1 cellular context compared by ENCODE assay signal in the genomic region with DNA sequence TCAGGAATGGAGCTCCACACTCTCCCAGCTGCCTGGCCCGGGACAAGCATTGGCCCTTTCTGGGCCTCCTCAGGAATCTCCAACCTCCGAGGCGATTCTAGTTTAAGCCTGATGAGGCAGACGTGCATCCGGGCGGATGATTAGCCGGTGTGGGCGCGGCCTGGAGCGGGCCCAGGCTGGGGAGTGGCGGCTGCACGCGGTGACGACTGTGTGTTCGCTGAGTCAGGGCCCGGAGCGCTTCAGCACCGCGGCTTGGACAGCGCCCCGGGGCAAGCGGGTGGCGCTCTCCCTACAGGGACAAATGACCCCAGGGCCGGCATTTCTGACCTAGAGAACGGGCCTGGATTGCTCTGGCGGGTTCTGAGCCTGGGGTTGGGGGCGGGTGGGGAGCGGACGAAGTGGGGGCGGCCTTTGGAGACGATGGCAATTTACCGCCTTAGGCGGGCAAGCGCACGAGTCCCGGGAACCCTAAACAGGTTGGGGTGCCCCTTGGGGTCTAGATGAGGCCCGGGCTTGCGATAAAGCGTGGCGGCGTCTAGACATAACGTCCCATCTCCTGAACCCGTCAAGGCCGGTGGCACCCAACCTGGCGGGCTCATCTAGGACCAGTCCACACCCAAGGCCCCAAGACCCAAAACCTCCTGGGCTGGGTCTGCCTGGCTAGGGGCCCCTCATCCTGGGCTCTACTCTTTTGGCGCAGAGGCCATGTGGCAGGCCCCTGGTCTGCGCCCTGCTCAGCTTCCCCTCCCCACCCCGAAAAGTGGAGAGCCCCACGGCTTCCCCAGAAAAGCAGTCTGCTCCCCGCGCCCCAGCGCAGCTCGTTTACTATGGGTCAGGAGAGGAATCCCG.
TF ChIP-seq lines count a peak whose summit lies in the region.

No MANE protein-coding gene starts in this region.

TF ChIP-seq in K562, 482 proteins besides CTCF, POLR2A, EP300 and RAD21 (continued from another document and continues in another):
- TF ChIP-seq, protein P1, sequence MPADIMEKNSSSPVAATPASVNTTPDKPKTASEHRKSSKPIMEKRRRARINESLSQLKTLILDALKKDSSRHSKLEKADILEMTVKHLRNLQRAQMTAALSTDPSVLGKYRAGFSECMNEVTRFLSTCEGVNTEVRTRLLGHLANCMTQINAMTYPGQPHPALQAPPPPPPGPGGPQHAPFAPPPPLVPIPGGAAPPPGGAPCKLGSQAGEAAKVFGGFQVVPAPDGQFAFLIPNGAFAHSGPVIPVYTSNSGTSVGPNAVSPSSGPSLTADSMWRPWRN (IDR thresholded peaks at IDR 0.05; ENCODE audit: low read depth), result no peak
- TF ChIP-seq KHSRP (IDR thresholded peaks at IDR 0.05), result no peak
- no peak for TF ChIP-seq ZNF830 (CRISPR knock-in tag; IDR thresholded peaks at IDR 0.05)
- peak; percentile 74 for TF ChIP-seq TFAP4 (CRISPR knock-in tag; IDR thresholded peaks at IDR 0.05; ENCODE audit: borderline replicate concordance)
- TF ChIP-seq ZBED1 (IDR thresholded peaks at IDR 0.05), result no peak
- TF ChIP-seq POLR3G (IDR thresholded peaks at IDR 0.05; ENCODE audit: extremely low read depth, insufficient read length, insufficient replicate concordance), result no peak
- TF ChIP-seq AFF4 (CRISPR knock-in tag; IDR thresholded peaks at IDR 0.05), result no peak
- no peak for TF ChIP-seq ZNF512 (tag; IDR thresholded peaks at IDR 0.05)
- no peak for TF ChIP-seq NCOA2 (IDR thresholded peaks at IDR 0.05; ENCODE audit: partially characterized antibody in 2 of 2)
- peak; percentile 70 for TF ChIP-seq CREM (IDR thresholded peaks at IDR 0.05; ENCODE audit: low read depth)
- TF ChIP-seq, protein P2, sequence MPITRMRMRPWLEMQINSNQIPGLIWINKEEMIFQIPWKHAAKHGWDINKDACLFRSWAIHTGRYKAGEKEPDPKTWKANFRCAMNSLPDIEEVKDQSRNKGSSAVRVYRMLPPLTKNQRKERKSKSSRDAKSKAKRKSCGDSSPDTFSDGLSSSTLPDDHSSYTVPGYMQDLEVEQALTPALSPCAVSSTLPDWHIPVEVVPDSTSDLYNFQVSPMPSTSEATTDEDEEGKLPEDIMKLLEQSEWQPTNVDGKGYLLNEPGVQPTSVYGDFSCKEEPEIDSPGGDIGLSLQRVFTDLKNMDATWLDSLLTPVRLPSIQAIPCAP (CRISPR knock-in tag; IDR thresholded peaks at IDR 0.05; ENCODE audit: borderline replicate concordance), result no peak
- no peak for TF ChIP-seq RBM34 (IDR thresholded peaks at IDR 0.05; ENCODE audit: borderline replicate concordance, insufficient read depth, low read length)
- no peak for TF ChIP-seq ZNF384 (IDR thresholded peaks at IDR 0.05; ENCODE audit: low read depth, low read length)
- no peak for TF ChIP-seq SIN3B (IDR thresholded peaks at IDR 0.05; ENCODE audit: low read depth)
- TF ChIP-seq, protein P3, sequence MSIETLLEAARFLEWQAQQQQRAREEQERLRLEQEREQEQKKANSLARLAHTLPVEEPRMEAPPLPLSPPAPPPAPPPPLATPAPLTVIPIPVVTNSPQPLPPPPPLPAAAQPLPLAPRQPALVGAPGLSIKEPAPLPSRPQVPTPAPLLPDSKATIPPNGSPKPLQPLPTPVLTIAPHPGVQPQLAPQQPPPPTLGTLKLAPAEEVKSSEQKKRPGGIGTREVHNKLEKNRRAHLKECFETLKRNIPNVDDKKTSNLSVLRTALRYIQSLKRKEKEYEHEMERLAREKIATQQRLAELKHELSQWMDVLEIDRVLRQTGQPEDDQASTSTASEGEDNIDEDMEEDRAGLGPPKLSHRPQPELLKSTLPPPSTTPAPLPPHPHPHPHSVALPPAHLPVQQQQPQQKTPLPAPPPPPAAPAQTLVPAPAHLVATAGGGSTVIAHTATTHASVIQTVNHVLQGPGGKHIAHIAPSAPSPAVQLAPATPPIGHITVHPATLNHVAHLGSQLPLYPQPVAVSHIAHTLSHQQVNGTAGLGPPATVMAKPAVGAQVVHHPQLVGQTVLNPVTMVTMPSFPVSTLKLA (conservative IDR thresholded peaks at IDR 0.05), result peak; percentile 72 to 91; a peak in 3 of 4 replicates
- peak; percentile 83 for TF ChIP-seq ZNF766 (CRISPR knock-in tag; conservative IDR thresholded peaks at IDR 0.05)
- TF ChIP-seq PREB (CRISPR knock-in tag; IDR thresholded peaks at IDR 0.05), result no peak
- TF ChIP-seq ZNF589 (CRISPR knock-in tag; IDR thresholded peaks at IDR 0.05; ENCODE audit: low read depth), result 0 out of 2 replicates have a peak, but pooled peaks have one; percentile 44
- no peak for TF ChIP-seq POLR3A (IDR thresholded peaks at IDR 0.05; ENCODE audit: borderline replicate concordance, extremely low read depth, insufficient read depth, insufficient read length)
- no peak for TF ChIP-seq ZNF644 (tag; IDR thresholded peaks at IDR 0.05; ENCODE audit: low read depth)
- TF ChIP-seq, protein P4, sequence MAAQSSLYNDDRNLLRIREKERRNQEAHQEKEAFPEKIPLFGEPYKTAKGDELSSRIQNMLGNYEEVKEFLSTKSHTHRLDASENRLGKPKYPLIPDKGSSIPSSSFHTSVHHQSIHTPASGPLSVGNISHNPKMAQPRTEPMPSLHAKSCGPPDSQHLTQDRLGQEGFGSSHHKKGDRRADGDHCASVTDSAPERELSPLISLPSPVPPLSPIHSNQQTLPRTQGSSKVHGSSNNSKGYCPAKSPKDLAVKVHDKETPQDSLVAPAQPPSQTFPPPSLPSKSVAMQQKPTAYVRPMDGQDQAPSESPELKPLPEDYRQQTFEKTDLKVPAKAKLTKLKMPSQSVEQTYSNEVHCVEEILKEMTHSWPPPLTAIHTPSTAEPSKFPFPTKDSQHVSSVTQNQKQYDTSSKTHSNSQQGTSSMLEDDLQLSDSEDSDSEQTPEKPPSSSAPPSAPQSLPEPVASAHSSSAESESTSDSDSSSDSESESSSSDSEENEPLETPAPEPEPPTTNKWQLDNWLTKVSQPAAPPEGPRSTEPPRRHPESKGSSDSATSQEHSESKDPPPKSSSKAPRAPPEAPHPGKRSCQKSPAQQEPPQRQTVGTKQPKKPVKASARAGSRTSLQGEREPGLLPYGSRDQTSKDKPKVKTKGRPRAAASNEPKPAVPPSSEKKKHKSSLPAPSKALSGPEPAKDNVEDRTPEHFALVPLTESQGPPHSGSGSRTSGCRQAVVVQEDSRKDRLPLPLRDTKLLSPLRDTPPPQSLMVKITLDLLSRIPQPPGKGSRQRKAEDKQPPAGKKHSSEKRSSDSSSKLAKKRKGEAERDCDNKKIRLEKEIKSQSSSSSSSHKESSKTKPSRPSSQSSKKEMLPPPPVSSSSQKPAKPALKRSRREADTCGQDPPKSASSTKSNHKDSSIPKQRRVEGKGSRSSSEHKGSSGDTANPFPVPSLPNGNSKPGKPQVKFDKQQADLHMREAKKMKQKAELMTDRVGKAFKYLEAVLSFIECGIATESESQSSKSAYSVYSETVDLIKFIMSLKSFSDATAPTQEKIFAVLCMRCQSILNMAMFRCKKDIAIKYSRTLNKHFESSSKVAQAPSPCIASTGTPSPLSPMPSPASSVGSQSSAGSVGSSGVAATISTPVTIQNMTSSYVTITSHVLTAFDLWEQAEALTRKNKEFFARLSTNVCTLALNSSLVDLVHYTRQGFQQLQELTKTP (IDR thresholded peaks at IDR 0.05; ENCODE audit: low read depth in 1 of 2, partially characterized antibody in 2 of 2), result peak in 1 of 2 experiments; percentile 78
- TF ChIP-seq WHSC1 (IDR thresholded peaks at IDR 0.05; ENCODE audit: low read length), result no peak
- TF ChIP-seq FOS (IDR thresholded peaks at IDR 0.05; ENCODE audit: extremely low read depth, insufficient read length), result no peak
- no peak for TF ChIP-seq ZNF134 (CRISPR knock-in tag; conservative IDR thresholded peaks at IDR 0.05)
- TF ChIP-seq MED1 (CRISPR knock-in tag; IDR thresholded peaks at IDR 0.05; ENCODE audit: borderline replicate concordance), result no peak
- no peak for TF ChIP-seq ZNF253 (CRISPR knock-in tag; conservative IDR thresholded peaks at IDR 0.05)
- no peak for TF ChIP-seq TCF3 (CRISPR knock-in tag; IDR thresholded peaks at IDR 0.05)
- no peak for TF ChIP-seq TARDBP (IDR thresholded peaks at IDR 0.05)
- TF ChIP-seq, protein P5, sequence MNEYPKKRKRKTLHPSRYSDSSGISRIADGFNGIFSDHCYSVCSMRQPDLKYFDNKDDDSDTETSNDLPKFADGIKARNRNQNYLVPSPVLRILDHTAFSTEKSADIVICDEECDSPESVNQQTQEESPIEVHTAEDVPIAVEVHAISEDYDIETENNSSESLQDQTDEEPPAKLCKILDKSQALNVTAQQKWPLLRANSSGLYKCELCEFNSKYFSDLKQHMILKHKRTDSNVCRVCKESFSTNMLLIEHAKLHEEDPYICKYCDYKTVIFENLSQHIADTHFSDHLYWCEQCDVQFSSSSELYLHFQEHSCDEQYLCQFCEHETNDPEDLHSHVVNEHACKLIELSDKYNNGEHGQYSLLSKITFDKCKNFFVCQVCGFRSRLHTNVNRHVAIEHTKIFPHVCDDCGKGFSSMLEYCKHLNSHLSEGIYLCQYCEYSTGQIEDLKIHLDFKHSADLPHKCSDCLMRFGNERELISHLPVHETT (CRISPR knock-in tag; conservative IDR thresholded peaks at IDR 0.05 in 1 of 2, IDR thresholded peaks at IDR 0.05 in 1 of 2), result peak in 1 of 2 experiments; percentile 54; a peak in 1 of 4 replicates
- TF ChIP-seq, protein P6, sequence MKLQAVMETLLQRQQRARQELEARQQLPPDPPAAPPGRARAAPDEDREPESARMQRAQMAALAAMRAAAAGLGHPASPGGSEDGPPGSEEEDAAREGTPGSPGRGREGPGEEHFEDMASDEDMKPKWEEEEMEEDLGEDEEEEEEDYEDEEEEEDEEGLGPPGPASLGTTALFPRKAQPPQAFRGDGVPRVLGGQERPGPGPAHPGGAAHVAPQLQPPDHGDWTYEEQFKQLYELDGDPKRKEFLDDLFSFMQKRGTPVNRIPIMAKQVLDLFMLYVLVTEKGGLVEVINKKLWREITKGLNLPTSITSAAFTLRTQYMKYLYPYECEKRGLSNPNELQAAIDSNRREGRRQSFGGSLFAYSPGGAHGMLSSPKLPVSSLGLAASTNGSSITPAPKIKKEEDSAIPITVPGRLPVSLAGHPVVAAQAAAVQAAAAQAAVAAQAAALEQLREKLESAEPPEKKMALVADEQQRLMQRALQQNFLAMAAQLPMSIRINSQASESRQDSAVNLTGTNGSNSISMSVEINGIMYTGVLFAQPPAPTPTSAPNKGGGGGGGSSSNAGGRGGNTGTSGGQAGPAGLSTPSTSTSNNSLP (IDR thresholded peaks at IDR 0.05; ENCODE audit: borderline replicate concordance, low read depth, low read length), result no peak
- no peak for TF ChIP-seq ILK (tag; IDR thresholded peaks at IDR 0.05; ENCODE audit: borderline replicate concordance, low read depth)
- TF ChIP-seq, protein P7, sequence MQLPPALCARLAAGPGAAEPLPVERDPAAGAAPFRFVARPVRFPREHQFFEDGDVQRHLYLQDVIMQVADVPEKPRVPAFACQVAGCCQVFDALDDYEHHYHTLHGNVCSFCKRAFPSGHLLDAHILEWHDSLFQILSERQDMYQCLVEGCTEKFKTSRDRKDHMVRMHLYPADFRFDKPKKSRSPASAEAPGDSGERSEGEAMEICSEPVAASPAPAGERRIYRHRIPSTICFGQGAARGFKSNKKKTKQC (CRISPR knock-in tag; IDR thresholded peaks at IDR 0.05), result peak; percentile 92
- TF ChIP-seq LARP7 (IDR thresholded peaks at IDR 0.05), result no peak
- TF ChIP-seq SRF (CRISPR knock-in tag; IDR thresholded peaks at IDR 0.05), result peak in 1 of 2 experiments; percentile 84; a peak in 2 of 4 replicates
